ENCODE assay signal across 1 cellular context in the genomic region with DNA sequence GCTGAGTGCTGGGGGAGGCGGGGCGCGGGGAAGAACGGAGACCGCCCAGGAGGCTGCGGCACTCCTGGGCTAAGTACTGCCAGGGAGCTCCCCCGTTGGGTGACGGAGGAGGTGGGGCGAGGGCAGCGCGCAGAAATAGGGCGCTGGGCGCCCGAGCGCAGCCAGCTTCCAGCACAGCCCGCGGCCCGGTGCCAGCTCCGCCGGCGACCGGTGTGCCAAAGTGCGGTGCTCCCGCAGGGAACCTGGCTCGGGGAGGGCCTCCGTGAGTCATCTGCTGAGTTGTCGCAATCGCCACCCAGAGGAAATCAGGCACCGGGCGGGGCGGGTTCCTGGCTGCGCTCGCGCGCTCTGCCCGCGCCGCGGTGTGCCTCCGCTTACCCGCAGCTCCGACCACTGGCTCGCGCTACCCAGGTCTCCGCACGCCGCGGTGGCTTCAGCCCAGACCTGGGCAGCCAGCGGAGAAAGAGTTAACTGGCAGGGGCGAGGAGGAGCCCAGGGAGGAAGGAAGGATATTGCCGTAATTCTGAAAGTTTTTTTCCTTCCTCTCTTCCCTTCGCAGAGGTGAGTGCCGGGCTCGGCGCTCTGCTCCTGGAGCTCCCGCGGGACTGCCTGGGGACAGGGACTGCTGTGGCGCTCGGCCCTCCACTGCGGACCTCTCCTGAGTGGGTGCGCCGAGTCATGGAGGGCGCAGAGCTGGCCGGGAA.
A peak's percentile ranks its signal among the peaks of the same experiment; 100 is the strongest.
TF ChIP-seq lines count a peak whose summit lies in the region.

A gene (plus strand): TSS at position 164 of the 704 bp plus-strand sequence. CDS start 515 bp downstream, at position 679.

TF ChIP-seq in HEK293, 187 proteins besides CTCF, POLR2A, EP300 and RAD21 (continued from another document and continues in another):
- TF ChIP-seq, protein P1, sequence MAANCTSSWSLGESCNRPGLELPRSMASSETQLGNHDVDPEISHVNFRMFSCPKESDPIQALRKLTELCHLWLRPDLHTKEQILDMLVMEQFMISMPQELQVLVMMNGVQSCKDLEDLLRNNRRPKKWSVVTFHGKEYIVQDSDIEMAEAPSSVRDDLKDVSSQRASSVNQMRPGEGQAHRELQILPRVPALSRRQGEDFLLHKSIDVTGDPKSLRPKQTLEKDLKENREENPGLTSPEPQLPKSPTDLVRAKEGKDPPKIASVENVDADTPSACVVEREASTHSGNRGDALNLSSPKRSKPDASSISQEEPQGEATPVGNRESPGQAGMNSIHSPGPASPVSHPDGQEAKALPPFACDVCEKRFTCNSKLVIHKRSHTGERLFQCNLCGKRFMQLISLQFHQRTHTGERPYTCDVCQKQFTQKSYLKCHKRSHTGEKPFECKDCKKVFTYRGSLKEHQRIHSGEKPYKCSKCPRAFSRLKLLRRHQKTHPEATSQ (tag by site-specific recombination; IDR thresholded peaks at IDR 0.05) = no peak
- TF ChIP-seq ZNF544 (tag by site-specific recombination; IDR thresholded peaks at IDR 0.05) (no peak), ZNF335 (tag by site-specific recombination; conservative IDR thresholded peaks at IDR 0.05) (peak; percentile 72), ZNF416 (tag by site-specific recombination; IDR thresholded peaks at IDR 0.05) (no peak), ZFP3 (tag by site-specific recombination; IDR thresholded peaks at IDR 0.05; ENCODE audit: low read depth) (no peak), ZNF223 (tag by site-specific recombination; IDR thresholded peaks at IDR 0.05) (no peak), KLF10 (tag by site-specific recombination; IDR thresholded peaks at IDR 0.05) (0 out of 2 replicates have a peak, but pooled peaks have one; percentile 36), ZNF624 (tag by site-specific recombination; IDR thresholded peaks at IDR 0.05) (no peak), ZNF530 (tag by site-specific recombination; IDR thresholded peaks at IDR 0.05; ENCODE audit: low read depth) (no peak), ZNF341 (tag by site-specific recombination; IDR thresholded peaks at IDR 0.05; ENCODE audit: low read depth) (peak; percentile 91), OSR2 (tag by site-specific recombination; IDR thresholded peaks at IDR 0.05) (no peak), ZNF423 (tag by site-specific recombination; IDR thresholded peaks at IDR 0.05) (peak; percentile 56; the same call in 1 of the 2 replicates), YY1 (tag by site-specific recombination; IDR thresholded peaks at IDR 0.05) (no peak), ZNF600 (tag by site-specific recombination; IDR thresholded peaks at IDR 0.05) (peak; percentile 89), FEZF1 (tag by site-specific recombination; IDR thresholded peaks at IDR 0.05) (no peak), ZNF138 (tag by site-specific recombination; IDR thresholded peaks at IDR 0.05; ENCODE audit: borderline replicate concordance) (no peak), ZNF133 (tag by site-specific recombination; IDR thresholded peaks at IDR 0.05) (no peak), YY2 (tag by site-specific recombination; IDR thresholded peaks at IDR 0.05) (no peak), ZNF366 (tag by site-specific recombination; conservative IDR thresholded peaks at IDR 0.05) (peak; percentile 80), KLF8 (tag by site-specific recombination; IDR thresholded peaks at IDR 0.05) (peak; percentile 72), ZSCAN30 (tag by site-specific recombination; IDR thresholded peaks at IDR 0.05) (peak; percentile 88), ZNF350 (tag by site-specific recombination; IDR thresholded peaks at IDR 0.05) (no peak), BCL11B (tag by site-specific recombination; IDR thresholded peaks at IDR 0.05; ENCODE audit: low read depth) (no peak), SP3 (tag by site-specific recombination; IDR thresholded peaks at IDR 0.05) (peak; percentile 65), ZNF660 (tag by site-specific recombination; IDR thresholded peaks at IDR 0.05) (peak; percentile 70; the same call in 1 of the 2 replicates), ZNF19 (tag by site-specific recombination; IDR thresholded peaks at IDR 0.05; ENCODE audit: low read depth) (no peak), ZNF701 (tag by site-specific recombination; IDR thresholded peaks at IDR 0.05) (no peak), KLF1 (tag by site-specific recombination; IDR thresholded peaks at IDR 0.05) (peak; percentile 37), ZBTB7A (tag by site-specific recombination; IDR thresholded peaks at IDR 0.05; ENCODE audit: low read depth) (no peak), ZNF214 (tag by site-specific recombination; IDR thresholded peaks at IDR 0.05; ENCODE audit: borderline replicate concordance) (no peak), ZNF768 (tag by site-specific recombination; IDR thresholded peaks at IDR 0.05) (no peak), ZNF791 (tag by site-specific recombination; IDR thresholded peaks at IDR 0.05) (no peak), ZNF354C (tag by site-specific recombination; IDR thresholded peaks at IDR 0.05; ENCODE audit: borderline replicate concordance, low read depth) (no peak), ZNF274 (IDR thresholded peaks at IDR 0.05; ENCODE audit: low read length) (no peak), ZNF274 (tag by site-specific recombination; IDR thresholded peaks at IDR 0.05; ENCODE audit: borderline replicate concordance) (no peak), GLIS2 (tag by site-specific recombination; IDR thresholded peaks at IDR 0.05) (peak; percentile 88), ZNF658 (tag by site-specific recombination; IDR thresholded peaks at IDR 0.05) (no peak), SCRT2 (tag by site-specific recombination; IDR thresholded peaks at IDR 0.05) (no peak), ZNF560 (tag by site-specific recombination; IDR thresholded peaks at IDR 0.05; ENCODE audit: borderline replicate concordance) (no peak)
- TF ChIP-seq, protein P2, sequence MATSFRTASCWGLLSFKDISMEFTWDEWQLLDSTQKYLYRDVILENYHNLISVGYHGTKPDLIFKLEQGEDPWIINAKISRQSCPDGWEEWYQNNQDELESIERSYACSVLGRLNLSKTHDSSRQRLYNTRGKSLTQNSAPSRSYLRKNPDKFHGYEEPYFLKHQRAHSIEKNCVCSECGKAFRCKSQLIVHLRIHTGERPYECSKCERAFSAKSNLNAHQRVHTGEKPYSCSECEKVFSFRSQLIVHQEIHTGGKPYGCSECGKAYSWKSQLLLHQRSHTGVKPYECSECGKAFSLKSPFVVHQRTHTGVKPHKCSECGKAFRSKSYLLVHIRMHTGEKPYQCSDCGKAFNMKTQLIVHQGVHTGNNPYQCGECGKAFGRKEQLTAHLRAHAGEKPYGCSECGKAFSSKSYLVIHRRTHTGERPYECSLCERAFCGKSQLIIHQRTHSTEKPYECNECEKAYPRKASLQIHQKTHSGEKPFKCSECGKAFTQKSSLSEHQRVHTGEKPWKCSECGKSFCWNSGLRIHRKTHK (tag by site-specific recombination; IDR thresholded peaks at IDR 0.05) = no peak
- TF ChIP-seq, protein P3, sequence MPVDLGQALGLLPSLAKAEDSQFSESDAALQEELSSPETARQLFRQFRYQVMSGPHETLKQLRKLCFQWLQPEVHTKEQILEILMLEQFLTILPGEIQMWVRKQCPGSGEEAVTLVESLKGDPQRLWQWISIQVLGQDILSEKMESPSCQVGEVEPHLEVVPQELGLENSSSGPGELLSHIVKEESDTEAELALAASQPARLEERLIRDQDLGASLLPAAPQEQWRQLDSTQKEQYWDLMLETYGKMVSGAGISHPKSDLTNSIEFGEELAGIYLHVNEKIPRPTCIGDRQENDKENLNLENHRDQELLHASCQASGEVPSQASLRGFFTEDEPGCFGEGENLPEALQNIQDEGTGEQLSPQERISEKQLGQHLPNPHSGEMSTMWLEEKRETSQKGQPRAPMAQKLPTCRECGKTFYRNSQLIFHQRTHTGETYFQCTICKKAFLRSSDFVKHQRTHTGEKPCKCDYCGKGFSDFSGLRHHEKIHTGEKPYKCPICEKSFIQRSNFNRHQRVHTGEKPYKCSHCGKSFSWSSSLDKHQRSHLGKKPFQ (tag by site-specific recombination; IDR thresholded peaks at IDR 0.05) = no peak
- TF ChIP-seq, protein P4, sequence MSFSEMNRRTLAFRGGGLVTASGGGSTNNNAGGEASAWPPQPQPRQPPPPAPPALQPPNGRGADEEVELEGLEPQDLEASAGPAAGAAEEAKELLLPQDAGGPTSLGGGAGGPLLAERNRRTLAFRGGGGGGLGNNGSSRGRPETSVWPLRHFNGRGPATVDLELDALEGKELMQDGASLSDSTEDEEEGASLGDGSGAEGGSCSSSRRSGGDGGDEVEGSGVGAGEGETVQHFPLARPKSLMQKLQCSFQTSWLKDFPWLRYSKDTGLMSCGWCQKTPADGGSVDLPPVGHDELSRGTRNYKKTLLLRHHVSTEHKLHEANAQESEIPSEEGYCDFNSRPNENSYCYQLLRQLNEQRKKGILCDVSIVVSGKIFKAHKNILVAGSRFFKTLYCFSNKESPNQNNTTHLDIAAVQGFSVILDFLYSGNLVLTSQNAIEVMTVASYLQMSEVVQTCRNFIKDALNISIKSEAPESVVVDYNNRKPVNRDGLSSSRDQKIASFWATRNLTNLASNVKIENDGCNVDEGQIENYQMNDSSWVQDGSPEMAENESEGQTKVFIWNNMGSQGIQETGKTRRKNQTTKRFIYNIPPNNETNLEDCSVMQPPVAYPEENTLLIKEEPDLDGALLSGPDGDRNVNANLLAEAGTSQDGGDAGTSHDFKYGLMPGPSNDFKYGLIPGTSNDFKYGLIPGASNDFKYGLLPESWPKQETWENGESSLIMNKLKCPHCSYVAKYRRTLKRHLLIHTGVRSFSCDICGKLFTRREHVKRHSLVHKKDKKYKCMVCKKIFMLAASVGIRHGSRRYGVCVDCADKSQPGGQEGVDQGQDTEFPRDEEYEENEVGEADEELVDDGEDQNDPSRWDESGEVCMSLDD (tag by site-specific recombination; IDR thresholded peaks at IDR 0.05) = peak; percentile 72
- TF ChIP-seq, protein P5, sequence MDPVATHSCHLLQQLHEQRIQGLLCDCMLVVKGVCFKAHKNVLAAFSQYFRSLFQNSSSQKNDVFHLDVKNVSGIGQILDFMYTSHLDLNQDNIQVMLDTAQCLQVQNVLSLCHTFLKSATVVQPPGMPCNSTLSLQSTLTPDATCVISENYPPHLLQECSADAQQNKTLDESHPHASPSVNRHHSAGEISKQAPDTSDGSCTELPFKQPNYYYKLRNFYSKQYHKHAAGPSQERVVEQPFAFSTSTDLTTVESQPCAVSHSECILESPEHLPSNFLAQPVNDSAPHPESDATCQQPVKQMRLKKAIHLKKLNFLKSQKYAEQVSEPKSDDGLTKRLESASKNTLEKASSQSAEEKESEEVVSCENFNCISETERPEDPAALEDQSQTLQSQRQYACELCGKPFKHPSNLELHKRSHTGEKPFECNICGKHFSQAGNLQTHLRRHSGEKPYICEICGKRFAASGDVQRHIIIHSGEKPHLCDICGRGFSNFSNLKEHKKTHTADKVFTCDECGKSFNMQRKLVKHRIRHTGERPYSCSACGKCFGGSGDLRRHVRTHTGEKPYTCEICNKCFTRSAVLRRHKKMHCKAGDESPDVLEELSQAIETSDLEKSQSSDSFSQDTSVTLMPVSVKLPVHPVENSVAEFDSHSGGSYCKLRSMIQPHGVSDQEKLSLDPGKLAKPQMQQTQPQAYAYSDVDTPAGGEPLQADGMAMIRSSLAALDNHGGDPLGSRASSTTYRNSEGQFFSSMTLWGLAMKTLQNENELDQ (tag by site-specific recombination; IDR thresholded peaks at IDR 0.05; ENCODE audit: low read depth) = no peak
- TF ChIP-seq, protein P6, sequence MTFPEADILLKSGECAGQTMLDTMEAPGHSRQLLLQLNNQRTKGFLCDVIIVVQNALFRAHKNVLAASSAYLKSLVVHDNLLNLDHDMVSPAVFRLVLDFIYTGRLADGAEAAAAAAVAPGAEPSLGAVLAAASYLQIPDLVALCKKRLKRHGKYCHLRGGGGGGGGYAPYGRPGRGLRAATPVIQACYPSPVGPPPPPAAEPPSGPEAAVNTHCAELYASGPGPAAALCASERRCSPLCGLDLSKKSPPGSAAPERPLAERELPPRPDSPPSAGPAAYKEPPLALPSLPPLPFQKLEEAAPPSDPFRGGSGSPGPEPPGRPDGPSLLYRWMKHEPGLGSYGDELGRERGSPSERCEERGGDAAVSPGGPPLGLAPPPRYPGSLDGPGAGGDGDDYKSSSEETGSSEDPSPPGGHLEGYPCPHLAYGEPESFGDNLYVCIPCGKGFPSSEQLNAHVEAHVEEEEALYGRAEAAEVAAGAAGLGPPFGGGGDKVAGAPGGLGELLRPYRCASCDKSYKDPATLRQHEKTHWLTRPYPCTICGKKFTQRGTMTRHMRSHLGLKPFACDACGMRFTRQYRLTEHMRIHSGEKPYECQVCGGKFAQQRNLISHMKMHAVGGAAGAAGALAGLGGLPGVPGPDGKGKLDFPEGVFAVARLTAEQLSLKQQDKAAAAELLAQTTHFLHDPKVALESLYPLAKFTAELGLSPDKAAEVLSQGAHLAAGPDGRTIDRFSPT (tag by site-specific recombination; IDR thresholded peaks at IDR 0.05) = peak; percentile 96
- TF ChIP-seq, protein P7, sequence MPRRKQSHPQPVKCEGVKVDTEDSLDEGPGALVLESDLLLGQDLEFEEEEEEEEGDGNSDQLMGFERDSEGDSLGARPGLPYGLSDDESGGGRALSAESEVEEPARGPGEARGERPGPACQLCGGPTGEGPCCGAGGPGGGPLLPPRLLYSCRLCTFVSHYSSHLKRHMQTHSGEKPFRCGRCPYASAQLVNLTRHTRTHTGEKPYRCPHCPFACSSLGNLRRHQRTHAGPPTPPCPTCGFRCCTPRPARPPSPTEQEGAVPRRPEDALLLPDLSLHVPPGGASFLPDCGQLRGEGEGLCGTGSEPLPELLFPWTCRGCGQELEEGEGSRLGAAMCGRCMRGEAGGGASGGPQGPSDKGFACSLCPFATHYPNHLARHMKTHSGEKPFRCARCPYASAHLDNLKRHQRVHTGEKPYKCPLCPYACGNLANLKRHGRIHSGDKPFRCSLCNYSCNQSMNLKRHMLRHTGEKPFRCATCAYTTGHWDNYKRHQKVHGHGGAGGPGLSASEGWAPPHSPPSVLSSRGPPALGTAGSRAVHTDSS (tag by site-specific recombination; IDR thresholded peaks at IDR 0.05) = no peak
- TF ChIP-seq, protein P8, sequence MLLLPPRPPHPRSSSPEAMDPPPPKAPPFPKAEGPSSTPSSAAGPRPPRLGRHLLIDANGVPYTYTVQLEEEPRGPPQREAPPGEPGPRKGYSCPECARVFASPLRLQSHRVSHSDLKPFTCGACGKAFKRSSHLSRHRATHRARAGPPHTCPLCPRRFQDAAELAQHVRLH (tag by site-specific recombination; IDR thresholded peaks at IDR 0.05) = no peak
- TF ChIP-seq, protein P9, sequence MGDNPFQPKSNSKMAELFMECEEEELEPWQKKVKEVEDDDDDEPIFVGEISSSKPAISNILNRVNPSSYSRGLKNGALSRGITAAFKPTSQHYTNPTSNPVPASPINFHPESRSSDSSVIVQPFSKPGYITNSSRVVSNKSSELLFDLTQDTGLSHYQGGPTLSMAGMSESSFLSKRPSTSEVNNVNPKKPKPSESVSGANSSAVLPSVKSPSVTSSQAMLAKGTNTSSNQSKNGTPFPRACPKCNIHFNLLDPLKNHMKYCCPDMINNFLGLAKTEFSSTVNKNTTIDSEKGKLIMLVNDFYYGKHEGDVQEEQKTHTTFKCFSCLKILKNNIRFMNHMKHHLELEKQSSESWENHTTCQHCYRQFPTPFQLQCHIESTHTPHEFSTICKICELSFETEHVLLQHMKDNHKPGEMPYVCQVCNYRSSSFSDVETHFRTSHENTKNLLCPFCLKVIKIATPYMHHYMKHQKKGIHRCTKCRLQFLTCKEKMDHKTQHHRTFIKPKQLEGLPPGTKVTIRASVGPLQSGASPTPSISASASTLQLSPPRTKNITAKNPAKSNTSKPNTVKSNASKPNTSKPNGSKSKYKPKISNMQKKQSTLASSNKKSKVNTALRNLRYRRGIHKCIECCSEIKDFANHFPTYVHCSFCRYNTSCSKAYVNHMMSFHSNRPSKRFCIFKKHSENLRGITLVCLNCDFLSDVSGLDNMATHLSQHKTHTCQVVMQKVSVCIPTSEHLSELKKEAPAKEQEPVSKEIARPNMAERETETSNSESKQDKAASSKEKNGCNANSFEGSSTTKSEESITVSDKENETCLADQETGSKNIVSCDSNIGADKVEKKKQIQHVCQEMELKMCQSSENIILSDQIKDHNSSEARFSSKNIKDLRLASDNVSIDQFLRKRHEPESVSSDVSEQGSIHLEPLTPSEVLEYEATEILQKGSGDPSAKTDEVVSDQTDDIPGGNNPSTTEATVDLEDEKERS (tag by site-specific recombination; IDR thresholded peaks at IDR 0.05) = no peak
